Comparison of ENCODE assay signal across 17 cellular contexts in the genomic region with DNA sequence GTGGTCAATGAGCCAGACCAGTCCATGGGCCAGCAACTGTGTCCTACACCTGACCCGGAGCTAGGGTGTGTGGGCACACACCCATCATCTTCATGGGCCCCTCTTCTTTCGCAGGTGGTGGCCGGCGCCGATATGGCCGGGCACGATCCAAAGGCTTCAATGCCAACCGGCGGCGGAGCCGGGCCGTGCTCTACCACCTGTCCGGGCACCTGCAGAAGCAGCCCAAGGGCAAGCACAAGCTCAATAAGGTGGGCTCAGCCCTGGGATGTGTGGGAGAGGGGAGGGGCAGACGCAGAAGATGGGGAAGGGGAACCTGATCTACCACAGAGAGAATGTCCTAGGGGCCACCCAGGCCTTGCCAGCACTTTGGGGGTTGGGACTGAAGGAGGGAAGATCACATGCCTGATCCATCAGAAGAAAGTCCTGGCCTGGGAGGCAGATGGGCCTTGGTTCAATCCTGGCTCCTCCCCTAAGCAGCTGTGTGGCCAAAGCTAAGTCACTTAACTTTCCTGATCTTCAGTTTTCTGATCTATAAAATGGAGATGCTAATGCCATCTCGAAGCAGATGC. TPM values are rescaled to one million over a fixed set of nuclear protein-coding genes. Genes with fewer than 3 reads are reported as not detected.
DNase-seq lines count a peak whose midpoint lies in the region; ATAC-seq and TF ChIP-seq lines count a peak whose summit lies in the region.
"Had no signal": no experiment of that assay in that cellular context is flagged by ENCODE, and none has a peak within 500 bp of the region (broad histone marks: within the 10 kb centered on the region; RNA-seq: fewer than 3 reads in every experiment).

No MANE protein-coding gene starts in this region.

- no peak overlapping the region for H3K27ac ChIP-seq in CD4-positive, alpha-beta T cell (ENCODE audit: low read depth, low read length)
- H3K27ac ChIP-seq in osteoblast (ENCODE audit: low read depth, low read length) (no peak overlapping the region), colonic mucosa (no peak overlapping the region)
- H3K27ac ChIP-seq in CD8-positive, alpha-beta memory T cell (ENCODE audit: low read depth, low read length) = no peak overlapping the region
- H3K27ac ChIP-seq: C4-2B, HL-60, KMS-11 had no signal

- no peak overlapping the region for H3K4me3 ChIP-seq in osteoblast (ENCODE audit: insufficient read depth, low read length)
- no peak overlapping the region for H3K4me3 ChIP-seq in CD8-positive, alpha-beta memory T cell (ENCODE audit: low read length)
- H3K4me3 ChIP-seq in colonic mucosa = no peak overlapping the region

- no peaks in the 10 kb centered on the region for H4K20me1 ChIP-seq in osteoblast (ENCODE audit: insufficient read depth, low read length)

- no peak overlapping the region for H3K9ac ChIP-seq in colonic mucosa (ENCODE audit: low read depth in 2 of 2, low read length in 2 of 2)
- H3K9ac ChIP-seq: KMS-11 had no signal

- H3K4me3 Mint-ChIP-seq in activated CD4-positive, alpha-beta T cell treated with anti-CD3 and anti-CD28 coated beads, Interleukin-2, amount 10 ng/mL, durations not matched to agents 7 days and 5 days = no peak overlapping the region
- H3K4me3 Mint-ChIP-seq in CD4-positive, alpha-beta T cell = peak overlapping the region; percentile 14
- peak overlapping the region; percentile 20 to 29 for H3K4me3 Mint-ChIP-seq in effector memory CD8-positive, alpha-beta T cell
- H3K4me3 Mint-ChIP-seq in CD8-positive, alpha-beta memory T cell = peak overlapping the region in 1 of 7 donors; percentile 56

- intact Hi-C loops in CD4-positive, alpha-beta T cell (cut with DNase I, micrococcal nuclease) = no loop called here
- intact Hi-C loops in colonic mucosa (cut with DNase I) = no loop called here

- peaks cover 33% of the 10 kb centered on the region for H3K4me1 Mint-ChIP-seq in activated CD4-positive, alpha-beta T cell treated with anti-CD3 and anti-CD28 coated beads, Interleukin-2, amount 10 ng/mL, durations not matched to agents 7 days and 5 days
- peaks cover 28% of the 10 kb centered on the region for H3K4me1 Mint-ChIP-seq in CD4-positive, alpha-beta T cell (ENCODE audit: low read depth)
- H3K4me1 Mint-ChIP-seq in effector memory CD8-positive, alpha-beta T cell (ENCODE audit: low read depth in 2 of 2) = peaks cover 12 to 18% of the 10 kb centered on the region in 2 donors
- H3K4me1 Mint-ChIP-seq in CD8-positive, alpha-beta memory T cell = peaks cover 11 to 36% (median 17%) of the 10 kb centered on the region in 3 donors

- peaks cover 39% of the 10 kb centered on the region for H3K27me3 Mint-ChIP-seq in activated CD4-positive, alpha-beta T cell treated with anti-CD3 and anti-CD28 coated beads, Interleukin-2, amount 10 ng/mL, durations not matched to agents 7 days and 5 days
- peaks cover 11% of the 10 kb centered on the region for H3K27me3 Mint-ChIP-seq in CD4-positive, alpha-beta T cell
- H3K27me3 Mint-ChIP-seq in effector memory CD8-positive, alpha-beta T cell = peaks cover 8 to 39% of the 10 kb centered on the region in 2 donors
- H3K27me3 Mint-ChIP-seq in CD8-positive, alpha-beta memory T cell = peaks cover 15 to 22% of the 10 kb centered on the region in 2 donors

- H3K36me3 ChIP-seq in osteoblast (ENCODE audit: insufficient read depth, low read length) = no peaks in the 10 kb centered on the region
- no peaks in the 10 kb centered on the region for H3K36me3 ChIP-seq in CD8-positive, alpha-beta memory T cell (ENCODE audit: insufficient read depth, low read length)
- H3K36me3 ChIP-seq in colonic mucosa = no peaks in the 10 kb centered on the region

- H3K27me3 ChIP-seq in CD4-positive, alpha-beta T cell (ENCODE audit: control insufficient read depth, insufficient read depth, low read length) = no peaks in the 10 kb centered on the region
- H3K27me3 ChIP-seq in osteoblast (ENCODE audit: insufficient read depth, low read length) (peaks cover 53% of the 10 kb centered on the region), colonic mucosa (peaks cover 23% of the 10 kb centered on the region)
- H3K27me3 ChIP-seq in CD8-positive, alpha-beta memory T cell (ENCODE audit: insufficient read depth, low read length, poor library complexity, severe bottlenecking) = no peaks in the 10 kb centered on the region

- TF ChIP-seq CTCF in CD4-positive, alpha-beta T cell (IDR thresholded peaks at IDR 0.05) = no peak
- TF ChIP-seq CTCF in osteoblast (IDR thresholded peaks at IDR 0.05; ENCODE audit: extremely low read depth, low read depth, low read length) (no peak), colonic mucosa (IDR thresholded peaks at IDR 0.05) (no peak)

- POLR2A ChIA-PET in activated CD4-positive, alpha-beta T cell treated with anti-CD3 and anti-CD28 coated beads, Interleukin-2, amount 10 ng/mL, durations not matched to agents 7 days and 5 days (lab: Charles Lee) = no interaction called here
- POLR2A ChIA-PET in CD4-positive, alpha-beta T cell (lab: Charles Lee) = no interaction called here
- POLR2A ChIA-PET in CD8-positive, alpha-beta memory T cell (lab: Charles Lee) = no interaction called here

- H3K4me1 ChIP-seq in osteoblast (ENCODE audit: insufficient read depth, low read length) (peaks cover 5% of the 10 kb centered on the region), colonic mucosa (peaks cover 5% of the 10 kb centered on the region)
- H3K4me1 ChIP-seq in CD8-positive, alpha-beta memory T cell (ENCODE audit: insufficient read depth, low read length) = peaks cover 11% of the 10 kb centered on the region

- peak overlapping the region; percentile 74 for H3K27ac Mint-ChIP-seq in activated CD4-positive, alpha-beta T cell treated with anti-CD3 and anti-CD28 coated beads, Interleukin-2, amount 10 ng/mL, durations not matched to agents 7 days and 5 days
- H3K27ac Mint-ChIP-seq in CD4-positive, alpha-beta T cell = no peak overlapping the region
- H3K27ac Mint-ChIP-seq in effector memory CD8-positive, alpha-beta T cell = no peak overlapping the region
- peak overlapping the region in 3 of 8 donors; percentile 5 to 72 (median 51) for H3K27ac Mint-ChIP-seq in CD8-positive, alpha-beta memory T cell

- H3K9me3 ChIP-seq in CD4-positive, alpha-beta T cell (ENCODE audit: control insufficient read depth, low read length) = no peaks in the 10 kb centered on the region
- no peaks in the 10 kb centered on the region for H3K9me3 ChIP-seq in osteoblast (ENCODE audit: low read depth, low read length)
- no peaks in the 10 kb centered on the region for H3K9me3 ChIP-seq in CD8-positive, alpha-beta memory T cell (ENCODE audit: low read length)
- no peaks in the 10 kb centered on the region for H3K9me3 ChIP-seq in colonic mucosa

- CTCF ChIA-PET in activated CD4-positive, alpha-beta T cell treated with anti-CD3 and anti-CD28 coated beads, Interleukin-2, amount 10 ng/mL, durations not matched to agents 7 days and 5 days (lab: Charles Lee) = interaction anchor here (1.1 kb wide), 1 partner anchor 195 kb away, joined by 3 read pairs; no protein-coding TSS in a partner anchor
- CTCF ChIA-PET in CD4-positive, alpha-beta T cell (lab: Charles Lee) = no interaction called here
- CTCF ChIA-PET in CD8-positive, alpha-beta memory T cell (lab: Charles Lee) = no interaction called here

- no peak for ATAC-seq in CD4-positive, alpha-beta T cell (ENCODE audit: poor library complexity)
- no peak for ATAC-seq in effector memory CD8-positive, alpha-beta T cell (replicated peaks)

- no peak overlapping the region for H2AFZ ChIP-seq in osteoblast (ENCODE audit: low read length)

- no peaks in the 10 kb centered on the region for H3K79me2 ChIP-seq in osteoblast (ENCODE audit: insufficient read depth, low read length)

- no peaks in the 10 kb centered on the region for H3K36me3 Mint-ChIP-seq in activated CD4-positive, alpha-beta T cell treated with anti-CD3 and anti-CD28 coated beads, Interleukin-2, amount 10 ng/mL, durations not matched to agents 7 days and 5 days (ENCODE audit: low read depth)
- H3K36me3 Mint-ChIP-seq in CD4-positive, alpha-beta T cell (ENCODE audit: low read depth) = no peaks in the 10 kb centered on the region
- no peaks in the 10 kb centered on the region for H3K36me3 Mint-ChIP-seq in effector memory CD8-positive, alpha-beta T cell (ENCODE audit: insufficient read depth)
- no peaks in the 10 kb centered on the region for H3K36me3 Mint-ChIP-seq in CD8-positive, alpha-beta memory T cell

- no peaks in the 10 kb centered on the region for H3K9me3 Mint-ChIP-seq in activated CD4-positive, alpha-beta T cell treated with anti-CD3 and anti-CD28 coated beads, Interleukin-2, amount 10 ng/mL, durations not matched to agents 7 days and 5 days
- no peaks in the 10 kb centered on the region for H3K9me3 Mint-ChIP-seq in CD4-positive, alpha-beta T cell
- H3K9me3 Mint-ChIP-seq in effector memory CD8-positive, alpha-beta T cell = no peaks in the 10 kb centered on the region
- no peaks in the 10 kb centered on the region for H3K9me3 Mint-ChIP-seq in CD8-positive, alpha-beta memory T cell

- DNase-seq in activated CD4-positive, alpha-beta T cell treated with anti-CD3 and anti-CD28 coated beads, Interleukin-2, amount 10 ng/mL, durations not matched to agents 7 days and 5 days = no peak
- DNase-seq in activated CD4-positive, alpha-beta T cell treated with anti-CD3 and anti-CD28 coated beads for 1 hour = no peak
- DNase-seq in CD4-positive, alpha-beta T cell = peak in 1 of 10 experiments; percentile 28
- no peak for DNase-seq in effector memory CD8-positive, alpha-beta T cell
- DNase-seq in osteoblast (ENCODE audit: insufficient read length, low spot score, missing footprints) = peak; percentile 72
- DNase-seq in HuH-7.5 (ENCODE audit: low spot score) = no peak
- DNase-seq in CD8-positive, alpha-beta memory T cell = no peak
- DNase-seq in colonic mucosa = no peak
- DNase-seq: Calu3, DMS79 treated with DMSO at 0.1 percent for 48 hours, NCI-H1092, NCI-H226, NCI-H526 had no signal

- H3K4me2 ChIP-seq in osteoblast (ENCODE audit: insufficient read depth, low read length) = no peak overlapping the region
- H3K4me2 ChIP-seq: KMS-11 had no signal

RNA-seq across cellular contexts. Expression of gene KCNH3, which starts 3.8 kb away (rescaled TPM):
- total RNA-seq in activated CD4-positive, alpha-beta T cell treated with anti-CD3 and anti-CD28 coated beads, Interleukin-2, amount 10 ng/mL, durations not matched to agents 7 days and 5 days = 1 to 10 TPM; 1.9 to 2.3 TPM
- total RNA-seq in CD4-positive, alpha-beta T cell = 1 to 10 TPM; 2.4 to 3.4 TPM
- total RNA-seq in osteoblast (not detected in 2 replicates), colonic mucosa (under 1 TPM; 0.05 to 0.13 TPM)
- total RNA-seq in CD8-positive, alpha-beta memory T cell = 1 to 10 TPM; 2.5 to 3.1 TPM
- 1.4 TPM for polyA plus RNA-seq in CD8-positive, alpha-beta memory T cell
- total RNA-seq: MCF 10A had no signal

RNA-seq across cellular contexts. Expression of gene MCRS1, which starts 25.3 kb away (rescaled TPM):
- 10 to 100 TPM; 85.3 to 89.2 TPM for total RNA-seq in activated CD4-positive, alpha-beta T cell treated with anti-CD3 and anti-CD28 coated beads, Interleukin-2, amount 10 ng/mL, durations not matched to agents 7 days and 5 days
- 10 to 100 TPM; 49.0 to 56.4 TPM for total RNA-seq in CD4-positive, alpha-beta T cell
- total RNA-seq in osteoblast = 51.0 and 56.5 TPM in 2 replicates
- total RNA-seq in CD8-positive, alpha-beta memory T cell = 10 to 100 TPM; 89.1 to 96.5 TPM
- 61.6 TPM for polyA plus RNA-seq in CD8-positive, alpha-beta memory T cell
- total RNA-seq in colonic mucosa = 10 to 100 TPM; 53.8 to 78.7 TPM
